ENCODE assay signal across 7 cellular contexts in genomic region chr1:120614931-120615639, GRCh38.
DNase-seq lines count a peak whose midpoint lies in the region; ATAC-seq and TF ChIP-seq lines count a peak whose summit lies in the region.
"Not testable (repeated sequence)": the region's sequence is repeated elsewhere in the genome, so short reads cannot be mapped to it uniquely, and the experiment has no call there.

No MANE protein-coding gene starts in this region.

- not testable (repeated sequence) for TF ChIP-seq CTCF in body of pancreas (IDR thresholded peaks at IDR 0.05); left lung (IDR thresholded peaks at IDR 0.05); mucosa of descending colon (IDR thresholded peaks at IDR 0.05); psoas muscle (IDR thresholded peaks at IDR 0.05); upper lobe of left lung (IDR thresholded peaks at IDR 0.05)

- ATAC-seq in body of pancreas (peak; percentile 86), Right ventricle myocardium superior (ENCODE audit: poor library complexity) (peak; percentile 42), left ventricle myocardium superior (peak; percentile 44), left lung (peak; percentile 80), mucosa of descending colon (peak; percentile 94), psoas muscle (peak; percentile 22 to 53 (median 48)), upper lobe of left lung (ENCODE audit: low FRiP score in 2 of 2) (peak; percentile 77 to 95)

- TF ChIP-seq EP300 in upper lobe of left lung (IDR thresholded peaks at IDR 0.05): not testable (repeated sequence)

- H3K9me3 ChIP-seq in body of pancreas, left lung, mucosa of descending colon, psoas muscle, upper lobe of left lung: not testable (repeated sequence)

- not testable (repeated sequence) for H3K36me3 ChIP-seq in body of pancreas (replicated peaks in 1 of 2; ENCODE audit: insufficient read depth in 1 of 2, low read depth in 2 of 2); left lung; mucosa of descending colon (ENCODE audit: low read depth); psoas muscle (ENCODE audit: insufficient read depth in 1 of 2, low read depth in 1 of 2); upper lobe of left lung

- TF ChIP-seq POLR2A in body of pancreas (IDR thresholded peaks at IDR 0.05); upper lobe of left lung (IDR thresholded peaks at IDR 0.05): not testable (repeated sequence)

- not testable (repeated sequence) for DNase-seq in body of pancreas, Right ventricle myocardium superior, left ventricle myocardium superior, left lung, mucosa of descending colon, psoas muscle, upper lobe of left lung

- WGBS in body of pancreas, 2 donors: no CpG with 5 or more reads among the region's 4 CpGs
- no CpG with 5 or more reads among the region's 4 CpGs for WGBS in psoas muscle, 3 donors
- no CpG with 5 or more reads among the region's 4 CpGs for WGBS in upper lobe of left lung, 2 donors

- intact Hi-C loops in body of pancreas (cut with DNase I); Right ventricle myocardium superior (cut with DNase I); left ventricle myocardium superior (cut with micrococcal nuclease); left lung (cut with DNase I); mucosa of descending colon (cut with DNase I, micrococcal nuclease); psoas muscle (cut with DNase I): not testable (repeated sequence)

- not testable (repeated sequence) for H3K27ac ChIP-seq in body of pancreas, left lung, psoas muscle, upper lobe of left lung

- H3K27me3 ChIP-seq in body of pancreas; left lung; psoas muscle (ENCODE audit: insufficient read depth in 3 of 3, low read length in 2 of 3); upper lobe of left lung: not testable (repeated sequence)

- H3K4me3 ChIP-seq in body of pancreas, left lung, mucosa of descending colon, psoas muscle, upper lobe of left lung: not testable (repeated sequence)

- H3K4me1 ChIP-seq in body of pancreas; left lung; mucosa of descending colon (ENCODE audit: low read depth); psoas muscle; upper lobe of left lung: not testable (repeated sequence)

Comparison
In these comparisons a context has a peak if more than half of its experiments do, and no peak if none do; other contexts are left out.
1. ATAC-seq: peak in every context shown above with its lines; median percentile 94 in mucosa of descending colon; 86 in body of pancreas; 86 in upper lobe of left lung; 80 in left lung; 48 in psoas muscle; 44 in left ventricle myocardium superior; 42 in Right ventricle myocardium superior.